ENCODE assay signal across 31 cellular contexts in genomic region chr6:132140150-132140549, GRCh38.
"Had no signal": no experiment of that assay in that cellular context is flagged by ENCODE, and none has a peak within 500 bp of the region (broad histone marks: within the 10 kb centered on the region; RNA-seq: fewer than 3 reads in every experiment).

No MANE protein-coding gene starts in this region.

- H3K4me3 ChIP-seq: adrenal gland, ascending aorta, heart left ventricle, ovary, psoas muscle, sigmoid colon, smooth muscle cell, thyroid gland had no signal

- H3K27me3 Mint-ChIP-seq: activated naive CD8-positive, alpha-beta T cell; stimulated activated naive CD8-positive, alpha-beta T cell treated with anti-CD3 and anti-CD28 coated beads, Interleukin-15, amount 100 ng/mL, for 72 hours had no signal

- H3K36me3 Mint-ChIP-seq: activated naive CD8-positive, alpha-beta T cell; immature natural killer cell; naive thymus-derived CD4-positive, alpha-beta T cell; stimulated activated memory B cell treated with anti-CD40 and anti-IgM and Interleukin-4, amounts not matched to agents 10 μg/mL and 1 μg/mL and 100 μg/mL, for 72 hours had no signal

- H3K9me3 Mint-ChIP-seq: immature natural killer cell; stimulated activated memory B cell treated with anti-CD40 and anti-IgM and Interleukin-4, amounts not matched to agents 10 μg/mL and 1 μg/mL and 100 μg/mL, for 72 hours; stimulated activated naive CD8-positive, alpha-beta T cell treated with anti-CD3 and anti-CD28 coated beads, Interleukin-15, amount 100 ng/mL, for 72 hours had no signal

- H3K4me2 ChIP-seq: smooth muscle cell had no signal

- H3K4me1 ChIP-seq: adrenal gland, foreskin keratinocyte, psoas muscle, sigmoid colon, thyroid gland had no signal

- H3K27me3 ChIP-seq: adrenal gland, ascending aorta, brain microvascular endothelial cell, foreskin keratinocyte, heart left ventricle, ovary, sigmoid colon, thyroid gland had no signal

- H3K27ac Mint-ChIP-seq: activated naive CD8-positive, alpha-beta T cell; immature natural killer cell; naive thymus-derived CD4-positive, alpha-beta T cell; stimulated activated memory B cell treated with anti-CD40 and anti-IgM and Interleukin-4, amounts not matched to agents 10 μg/mL and 1 μg/mL and 100 μg/mL, for 72 hours; stimulated activated naive CD8-positive, alpha-beta T cell treated with anti-CD3 and anti-CD28 coated beads, Interleukin-15, amount 100 ng/mL, for 72 hours had no signal

- DNase-seq: activated CD4-positive, alpha-beta T cell treated with anti-CD3 and anti-CD28 coated beads for 4 hours; activated CD4-positive, alpha-beta T cell treated with anti-CD3 and anti-CD28 coated beads, Interleukin-2, amount 50 U/mL, for 4 hours; activated CD8-positive, alpha-beta memory T cell treated with anti-CD3 and anti-CD28 coated beads for 24 hours; activated effector memory CD4-positive, alpha-beta T cell treated with Interleukin-2 at 50 U/mL for 16 hours; activated naive CD4-positive, alpha-beta T cell treated with Interleukin-2 at 50 U/mL for 16 hours; adrenal gland; brain microvascular endothelial cell; cortex of kidney; foreskin keratinocyte; heart left ventricle; hypothalamus; immature natural killer cell; kidney; left colon; mammary epithelial cell; naive thymus-derived CD4-positive, alpha-beta T cell; ovary; psoas muscle; sigmoid colon; stimulated activated CD4-positive, alpha-beta T cell treated with anti-CD3 and anti-CD28 coated beads, Interleukin-1b, Interleukin-23, amount 100 ng/mL, for 48 hours; stimulated activated CD4-positive, alpha-beta T cell treated with anti-CD3 and anti-CD28 coated beads, Interleukin-4, amount 100 ng/mL, for 4 hours; stimulated activated CD8-positive, alpha-beta memory T cell treated with anti-CD3 and anti-CD28 coated beads, Interleukin-4, amount 100 ng/mL, for 48 hours; stimulated activated naive CD8-positive, alpha-beta T cell treated with anti-CD3 and anti-CD28 coated beads, Interleukin-15, amount 100 ng/mL, for 72 hours; substantia nigra; thyroid gland had no signal

- H3K4me3 Mint-ChIP-seq: activated naive CD8-positive, alpha-beta T cell; immature natural killer cell; naive thymus-derived CD4-positive, alpha-beta T cell; stimulated activated memory B cell treated with anti-CD40 and anti-IgM and Interleukin-4, amounts not matched to agents 10 μg/mL and 1 μg/mL and 100 μg/mL, for 72 hours; stimulated activated naive CD8-positive, alpha-beta T cell treated with anti-CD3 and anti-CD28 coated beads, Interleukin-15, amount 100 ng/mL, for 72 hours had no signal

- H3K27ac ChIP-seq: adrenal gland, ascending aorta, brain microvascular endothelial cell, foreskin keratinocyte, heart left ventricle, ovary, psoas muscle, sigmoid colon, thyroid gland, VCaP had no signal

- ATAC-seq: esophagus mucosa; foreskin keratinocyte; heart left ventricle; left colon; naive thymus-derived CD4-positive, alpha-beta T cell; psoas muscle; stimulated activated memory B cell treated with anti-CD40 and anti-IgM and Interleukin-4, amounts not matched to agents 10 μg/mL and 1 μg/mL and 100 μg/mL, for 72 hours; stimulated activated naive CD8-positive, alpha-beta T cell treated with anti-CD3 and anti-CD28 coated beads, Interleukin-15, amount 100 ng/mL, for 72 hours had no signal

- H3K4me1 Mint-ChIP-seq: immature natural killer cell; naive thymus-derived CD4-positive, alpha-beta T cell; stimulated activated naive CD8-positive, alpha-beta T cell treated with anti-CD3 and anti-CD28 coated beads, Interleukin-15, amount 100 ng/mL, for 72 hours had no signal

- H3K9me3 ChIP-seq: adrenal gland, ascending aorta, heart left ventricle, ovary, psoas muscle, sigmoid colon, thyroid gland had no signal

- H3K36me3 ChIP-seq: adrenal gland, ascending aorta, brain microvascular endothelial cell, heart left ventricle, ovary, sigmoid colon, thyroid gland had no signal
